26 cellular contexts compared by ENCODE assay signal in the genomic region with DNA sequence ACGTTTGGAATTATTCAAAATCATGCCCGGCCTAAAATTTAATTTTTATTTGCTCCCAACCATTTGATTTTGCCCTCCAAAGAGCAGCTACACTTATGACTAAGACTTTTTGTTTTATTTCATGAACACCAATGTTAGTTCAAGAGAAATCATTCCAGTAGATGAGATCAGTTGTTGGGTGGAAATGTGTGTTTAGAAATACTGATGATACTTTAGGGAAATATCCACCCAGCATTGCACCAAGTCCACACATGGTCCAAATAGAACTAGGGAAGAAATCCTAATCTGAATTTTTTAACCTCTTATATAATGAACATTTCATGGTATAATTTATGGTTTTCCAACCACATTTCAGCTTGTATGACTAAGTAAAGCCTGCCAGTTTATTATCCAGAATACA. TPM values are rescaled to one million over a fixed set of nuclear protein-coding genes. Genes with fewer than 3 reads are reported as not detected.
A peak's percentile ranks its signal among the peaks of the same experiment; 100 is the strongest.
DNase-seq lines count a peak whose midpoint lies in the region; ATAC-seq, FAIRE-seq and TF ChIP-seq lines count a peak whose summit lies in the region.
"Had no signal": no experiment of that assay in that cellular context is flagged by ENCODE, and none has a peak within 500 bp of the region (broad histone marks: within the 10 kb centered on the region; RNA-seq: fewer than 3 reads in every experiment).

No MANE protein-coding gene starts in this region.

- no peak for TF ChIP-seq POLR2A in A549 (IDR thresholded peaks at IDR 0.05; ENCODE audit: low read length)
- no peak for TF ChIP-seq POLR2A in ovary (IDR thresholded peaks at IDR 0.05)

- H3K27me3 Mint-ChIP-seq in activated CD4-positive, alpha-beta memory T cell treated with anti-CD3 and anti-CD28 coated beads, Interleukin-2, amount 10 ng/mL, durations not matched to agents 7 days and 5 days = peaks cover 4% of the 10 kb centered on the region

- WGBS in A549 (ENCODE audit: missing lambda C conversion rate) = 73% methylated on average over 2 of the region's 2 CpGs
- 89 to 93% (median 91%) methylated on average over 2 of the region's 2 CpGs for WGBS in ovary, 3 donors

- TF ChIP-seq EP300 in A549 (IDR thresholded peaks at IDR 0.05) = no peak
- TF ChIP-seq EP300 in ovary (IDR thresholded peaks at IDR 0.05) = no peak

- intact Hi-C loops in ovary (cut with DNase I) = no loop called here

- POLR2A ChIA-PET in A549 (lab: Yijun Ruan, JAX) = no interaction called here
- POLR2A ChIA-PET in activated CD4-positive, alpha-beta memory T cell treated with anti-CD3 and anti-CD28 coated beads, Interleukin-2, amount 10 ng/mL, durations not matched to agents 7 days and 5 days (lab: Charles Lee) = no interaction called here

- H3K4me3 Mint-ChIP-seq in activated CD4-positive, alpha-beta memory T cell treated with anti-CD3 and anti-CD28 coated beads, Interleukin-2, amount 10 ng/mL, durations not matched to agents 7 days and 5 days = no peak overlapping the region
- H3K4me3 Mint-ChIP-seq: CD8-positive, alpha-beta memory T cell; immature natural killer cell; naive B cell had no signal

- no peak for FAIRE-seq in A549 (lab: Jason Lieb, UNC)
- FAIRE-seq: GM18507 had no signal

- no peaks in the 10 kb centered on the region for H3K9me3 Mint-ChIP-seq in activated CD4-positive, alpha-beta memory T cell treated with anti-CD3 and anti-CD28 coated beads, Interleukin-2, amount 10 ng/mL, durations not matched to agents 7 days and 5 days
- H3K9me3 Mint-ChIP-seq: activated naive CD4-positive, alpha-beta T cell treated with anti-CD3 and anti-CD28 coated beads, Interleukin-2, amount 50 U/mL, for 72 hours; activated T-cell treated with anti-CD3 and anti-CD28 coated beads, Interleukin-2, amount 50 U/mL, for 72 hours; CD8-positive, alpha-beta memory T cell; naive B cell had no signal

- TF ChIP-seq CTCF in A549 (IDR thresholded peaks at IDR 0.05) (no peak), ovary (IDR thresholded peaks at IDR 0.05) (no peak)

- H3K9me3 ChIP-seq in A549 (no peaks in the 10 kb centered on the region), ovary (no peaks in the 10 kb centered on the region)
- H3K9me3 ChIP-seq: SK-N-SH, vagina had no signal

- H3K4me2 ChIP-seq in A549 = no peak overlapping the region
- H3K4me2 ChIP-seq: KMS-11, SK-N-SH had no signal

- no peaks in the 10 kb centered on the region for H3K27me3 ChIP-seq in ovary
- H3K27me3 ChIP-seq: brain microvascular endothelial cell, vagina had no signal

- H3K36me3 ChIP-seq in ovary = no peaks in the 10 kb centered on the region
- H3K36me3 ChIP-seq: brain microvascular endothelial cell, vagina had no signal

- CTCF ChIA-PET in A549 (lab: Yijun Ruan, JAX) = interaction anchor here (0.7 to 1.1 kb wide), 2 partner anchors 10 to 23 kb away, joined by 3 to 4 read pairs; no protein-coding TSS in a partner anchor
- CTCF ChIA-PET in activated CD4-positive, alpha-beta memory T cell treated with anti-CD3 and anti-CD28 coated beads, Interleukin-2, amount 10 ng/mL, durations not matched to agents 7 days and 5 days (lab: Charles Lee) = no interaction called here

- H3K4me1 ChIP-seq in A549 (peaks cover 40% of the 10 kb centered on the region), ovary (ENCODE audit: insufficient read depth) (no peaks in the 10 kb centered on the region)

- DNase-seq in A549 (ENCODE audit: low read depth in 1 of 2, low spot score in 1 of 2) (no peak), GM03348 (ENCODE audit: low spot score) (peak; percentile 78), fibroblast of gingiva (ENCODE audit: low read depth) (peak; percentile 83), hepatic stellate cell (ENCODE audit: low spot score) (peak; percentile 51), NOMO-1 (lab: John Stamatoyannopoulos, UW; ENCODE audit: unreplicated experiment in 2 of 2) (no peak), ovary (no peak), NCI-H526 treated with DMSO at 0.1 percent for 48 hours (lab: John Stamatoyannopoulos, UW) (no peak)
- DNase-seq in activated CD4-positive, alpha-beta memory T cell treated with anti-CD3 and anti-CD28 coated beads, Interleukin-2, amount 10 ng/mL, durations not matched to agents 7 days and 5 days = no peak
- DNase-seq: activated T-cell treated with anti-CD3 and anti-CD28 coated beads, Interleukin-2, amount 50 U/mL, for 72 hours; brain microvascular endothelial cell; CD8-positive, alpha-beta memory T cell; DMS79 treated with DMSO at 0.1 percent for 48 hours; immature natural killer cell; mammary epithelial cell; naive B cell; NCI-H1048; NCI-H2029; NCI-H446 treated with DMSO at 0.1 percent for 48 hours; NK-92 treated with Interleukin-12 subunit alpha and Interleukin-12 subunit beta, amount 100 ng/mL, for 24 hours; SK-N-SH; stimulated activated CD4-positive, alpha-beta T cell treated with anti-CD3 and anti-CD28 coated beads, Interleukin-4, amount 100 ng/mL, for 4 hours; substantia nigra had no signal

- no peaks in the 10 kb centered on the region for H3K36me3 Mint-ChIP-seq in activated CD4-positive, alpha-beta memory T cell treated with anti-CD3 and anti-CD28 coated beads, Interleukin-2, amount 10 ng/mL, durations not matched to agents 7 days and 5 days (ENCODE audit: low read depth)
- H3K36me3 Mint-ChIP-seq: CD8-positive, alpha-beta memory T cell; immature natural killer cell; naive B cell had no signal

- H3K4me3 ChIP-seq in A549 (no peak overlapping the region), ovary (no peak overlapping the region)
- H3K4me3 ChIP-seq: vagina had no signal

- TF ChIP-seq RAD21 in A549 (conservative IDR thresholded peaks at IDR 0.05 in 1 of 2, IDR thresholded peaks at IDR 0.05 in 1 of 2) = no peak

- no peak overlapping the region for H3K27ac Mint-ChIP-seq in activated CD4-positive, alpha-beta memory T cell treated with anti-CD3 and anti-CD28 coated beads, Interleukin-2, amount 10 ng/mL, durations not matched to agents 7 days and 5 days
- H3K27ac Mint-ChIP-seq: CD8-positive, alpha-beta memory T cell; immature natural killer cell had no signal

- ATAC-seq in A549 = no peak

- peaks cover 5% of the 10 kb centered on the region for H3K4me1 Mint-ChIP-seq in activated CD4-positive, alpha-beta memory T cell treated with anti-CD3 and anti-CD28 coated beads, Interleukin-2, amount 10 ng/mL, durations not matched to agents 7 days and 5 days
- H3K4me1 Mint-ChIP-seq: CD8-positive, alpha-beta memory T cell; immature natural killer cell; naive B cell had no signal

- peak overlapping the region; percentile 59 to 63; a peak in 3 of 6 replicates for H3K27ac ChIP-seq in A549
- no peak overlapping the region for H3K27ac ChIP-seq in ovary
- H3K27ac ChIP-seq: brain microvascular endothelial cell, KMS-11, vagina had no signal

TF ChIP-seq in A549, 52 proteins besides CTCF, POLR2A, EP300 and RAD21:
- no peak for TF ChIP-seq KDM1A (IDR thresholded peaks at IDR 0.05; ENCODE audit: low read depth)
- no peak for TF ChIP-seq FOXS1 (CRISPR knock-in tag; IDR thresholded peaks at IDR 0.05)
- TF ChIP-seq, protein P1, sequence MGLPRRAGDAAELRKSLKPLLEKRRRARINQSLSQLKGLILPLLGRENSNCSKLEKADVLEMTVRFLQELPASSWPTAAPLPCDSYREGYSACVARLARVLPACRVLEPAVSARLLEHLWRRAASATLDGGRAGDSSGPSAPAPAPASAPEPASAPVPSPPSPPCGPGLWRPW (IDR thresholded peaks at IDR 0.05) = no peak
- TF ChIP-seq POLR2AphosphoS2 (conservative IDR thresholded peaks at IDR 0.05; ENCODE audit: low read length) = no peak
- TF ChIP-seq, protein P2, sequence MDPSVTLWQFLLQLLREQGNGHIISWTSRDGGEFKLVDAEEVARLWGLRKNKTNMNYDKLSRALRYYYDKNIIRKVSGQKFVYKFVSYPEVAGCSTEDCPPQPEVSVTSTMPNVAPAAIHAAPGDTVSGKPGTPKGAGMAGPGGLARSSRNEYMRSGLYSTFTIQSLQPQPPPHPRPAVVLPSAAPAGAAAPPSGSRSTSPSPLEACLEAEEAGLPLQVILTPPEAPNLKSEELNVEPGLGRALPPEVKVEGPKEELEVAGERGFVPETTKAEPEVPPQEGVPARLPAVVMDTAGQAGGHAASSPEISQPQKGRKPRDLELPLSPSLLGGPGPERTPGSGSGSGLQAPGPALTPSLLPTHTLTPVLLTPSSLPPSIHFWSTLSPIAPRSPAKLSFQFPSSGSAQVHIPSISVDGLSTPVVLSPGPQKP (IDR thresholded peaks at IDR 0.05; ENCODE audit: low read depth, low read length) = no peak
- no peak for TF ChIP-seq RARB (CRISPR knock-in tag; IDR thresholded peaks at IDR 0.05)
- TF ChIP-seq NPAS2 (CRISPR knock-in tag; IDR thresholded peaks at IDR 0.05; ENCODE audit: borderline replicate concordance) = no peak
- TF ChIP-seq MYC (IDR thresholded peaks at IDR 0.05; ENCODE audit: borderline replicate concordance, low read length) = no peak
- no peak for TF ChIP-seq CHD4 (IDR thresholded peaks at IDR 0.05; ENCODE audit: borderline replicate concordance)
- TF ChIP-seq BHLHE40 (IDR thresholded peaks at IDR 0.05; ENCODE audit: low read depth, low read length) = no peak
- no peak for TF ChIP-seq ZC3H11A (IDR thresholded peaks at IDR 0.05)

RNA-seq across cellular contexts. Expression of a gene that starts 28.3 kb away (rescaled TPM):
- 62.4 and 78.7 TPM in 2 replicates for polyA plus RNA-seq in A549 (2011; rRNA removed)
- polyA plus RNA-seq in A549 (2012; cell fraction: cytosol; rRNA removed) = 21.9 and 30.7 TPM in 2 replicates
- polyA plus RNA-seq in A549 (2012; cell fraction: nucleus; rRNA removed) = 18.7 and 28.6 TPM in 2 replicates
- polyA plus RNA-seq in A549 (2017; fragmentation: RNase III; extraction: RNeasy Plus Mini Kit Qiagen cat#74134 plus additional on column Dnase treatment) = 50.9 to 58.0 TPM (median 57.8 TPM) in 3 replicates
- 59.5 and 65.0 TPM in 2 replicates for polyA minus RNA-seq in A549 (2011; rRNA and poly(A)+ RNA removed)
- 10 to 100 TPM; 81.6 to 86.8 TPM for total RNA-seq in activated CD4-positive, alpha-beta memory T cell treated with anti-CD3 and anti-CD28 coated beads, Interleukin-2, amount 10 ng/mL, durations not matched to agents 7 days and 5 days
- total RNA-seq in ovary = 10 to 100 TPM; 63.9 to 88.9 (median 81.1) TPM
- polyA plus RNA-seq in ovary = 10 to 100 TPM; 54.2 to 80.2 TPM

Comparison
In these comparisons a context has a peak if more than half of its experiments do, and no peak if none do; other contexts are left out.
1. DNase-seq: peak in GM03348 (single experiment), fibroblast of gingiva (single experiment) and hepatic stellate cell (single experiment); none in A549 (0 of 2), NOMO-1 (0 of 2), activated CD4-positive, alpha-beta memory T cell treated with anti-CD3 and anti-CD28 coated beads, Interleukin-2, amount 10 ng/mL, durations not matched to agents 7 days and 5 days (single experiment), ovary (0 of 5) and NCI-H526 treated with DMSO at 0.1 percent for 48 hours (single experiment).
2. H3K27ac ChIP-seq: peak in A549 (2 of 2); none in ovary (0 of 2).